In the genomic region with DNA sequence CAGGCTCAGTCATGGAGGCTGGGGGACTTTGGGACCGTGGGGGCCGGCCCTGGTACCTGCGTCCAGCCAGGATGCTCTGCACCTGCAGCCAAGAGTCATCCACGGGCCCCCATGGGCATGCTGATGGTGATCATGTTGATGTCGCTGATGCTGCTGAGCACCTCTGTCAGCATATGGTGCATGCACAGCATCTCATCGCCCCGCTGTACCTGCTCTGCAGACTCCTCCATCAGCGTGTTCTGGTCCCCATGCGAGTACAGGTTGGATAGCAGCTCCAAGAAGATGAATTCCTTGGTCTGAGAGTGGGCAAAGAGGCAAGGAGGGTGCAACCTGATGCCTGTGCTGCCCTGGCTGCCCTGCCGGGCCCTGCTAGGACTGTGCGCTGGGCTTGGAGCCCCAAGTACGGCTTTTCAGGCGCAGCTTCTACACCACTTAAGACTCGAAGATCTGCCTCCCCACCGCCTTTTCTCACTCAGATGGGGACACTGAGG, we compare ENCODE assay signal across 12 cellular contexts.
"Had no signal": no experiment of that assay in that cellular context is flagged by ENCODE, and none has a peak within 500 bp of the region (broad histone marks: within the 10 kb centered on the region; RNA-seq: fewer than 3 reads in every experiment).

No MANE protein-coding gene starts in this region.

- ATAC-seq: activated CD4-positive, CD25-positive, alpha-beta regulatory T cell treated with anti-CD3 and anti-CD28 coated beads, Interleukin-2, amount 50 U/mL, for 24 hours; mucosa of descending colon; naive thymus-derived CD4-positive, alpha-beta T cell; pancreas had no signal

- H3K27ac ChIP-seq: pancreas, spleen had no signal

- H3K9me3 Mint-ChIP-seq: activated naive CD4-positive, alpha-beta T cell treated with anti-CD3 and anti-CD28 coated beads, Interleukin-2, amount 50 U/mL, for 24 hours; dendritic cell treated with granulocyte-macrophage colony-stimulating factor and Interleukin-4, amounts not matched to agents 40 ng/mL and 50 ng/mL, for 4 days had no signal

- H3K4me3 ChIP-seq: mucosa of descending colon, pancreas, spleen had no signal

- H3K4me3 Mint-ChIP-seq: activated naive CD4-positive, alpha-beta T cell treated with anti-CD3 and anti-CD28 coated beads, Interleukin-2, amount 50 U/mL, for 24 hours; dendritic cell treated with granulocyte-macrophage colony-stimulating factor and Interleukin-4, amounts not matched to agents 40 ng/mL and 50 ng/mL, for 4 days; naive thymus-derived CD4-positive, alpha-beta T cell had no signal

- H3K27ac Mint-ChIP-seq: activated naive CD4-positive, alpha-beta T cell treated with anti-CD3 and anti-CD28 coated beads, Interleukin-2, amount 50 U/mL, for 24 hours; dendritic cell treated with granulocyte-macrophage colony-stimulating factor and Interleukin-4, amounts not matched to agents 40 ng/mL and 50 ng/mL, for 4 days; naive thymus-derived CD4-positive, alpha-beta T cell had no signal

- H3K27me3 Mint-ChIP-seq: activated naive CD4-positive, alpha-beta T cell treated with anti-CD3 and anti-CD28 coated beads, Interleukin-2, amount 50 U/mL, for 24 hours; dendritic cell treated with granulocyte-macrophage colony-stimulating factor and Interleukin-4, amounts not matched to agents 40 ng/mL and 50 ng/mL, for 4 days had no signal

- DNase-seq: activated CD4-positive, alpha-beta T cell treated with anti-CD3 and anti-CD28 coated beads, Interleukin-2, amount 50 U/mL, for 4 hours; activated gamma-delta T cell; effector CD8-positive, alpha-beta T cell; mesenchymal stem cell; mucosa of descending colon; naive thymus-derived CD4-positive, alpha-beta T cell; stimulated activated naive CD4-positive, alpha-beta T cell had no signal

- H3K27me3 ChIP-seq: pancreas, spleen had no signal

- H3K9me3 ChIP-seq: mucosa of descending colon, pancreas had no signal
